ENCODE assay signal across 21 cellular contexts in genomic region chr6:80259113-80259512, GRCh38.
DNase-seq lines count a peak whose midpoint lies in the region; ATAC-seq and TF ChIP-seq lines count a peak whose summit lies in the region.
"Had no signal": no experiment of that assay in that cellular context is flagged by ENCODE, and none has a peak within 500 bp of the region (broad histone marks: within the 10 kb centered on the region; RNA-seq: fewer than 3 reads in every experiment).

No MANE protein-coding gene starts in this region.

- H2BK15ac ChIP-seq in IMR-90 (ENCODE audit: low read depth, low read length) (no peak overlapping the region), neuronal stem cell (ENCODE audit: low read length) (no peak overlapping the region)

- TF ChIP-seq POLR2A in IMR-90 (IDR thresholded peaks at IDR 0.05; ENCODE audit: low read depth, low read length) (no peak), gastrocnemius medialis (IDR thresholded peaks at IDR 0.05) (no peak)

- POLR2A ChIA-PET in IMR-90 (lab: Charles Lee; ENCODE audit: unreplicated experiment), result no interaction called here

- no peak for ATAC-seq in IMR-90 (ENCODE audit: low read depth)
- peak; percentile 80 to 84 for ATAC-seq in gastrocnemius medialis
- ATAC-seq: GM12878, GM23338 had no signal

- CTCF ChIA-PET in IMR-90 (lab: Yijun Ruan, JAX), result interaction anchor here (0.7 kb wide), 1 partner anchor 14 kb away, joined by 6 read pairs; no protein-coding TSS in a partner anchor

- H2BK5ac ChIP-seq in IMR-90 (ENCODE audit: low read depth, low read length, poor library complexity, severe bottlenecking), result no peak overlapping the region
- no peak overlapping the region for H2BK5ac ChIP-seq in neuronal stem cell (ENCODE audit: low read length)

- H2BK120ac ChIP-seq in IMR-90 (ENCODE audit: low read depth, low read length) (no peak overlapping the region), neuronal stem cell (ENCODE audit: low read depth, low read length) (no peak overlapping the region)

- in situ Hi-C loops in IMR-90 (cut with MboI; ENCODE audit: low sequenced_read_pairs) (no loop called here), gastrocnemius medialis (cut with MboI; ENCODE audit: low sequenced_read_pairs in 4 of 4) (no loop called here)

- no peak overlapping the region for H4K8ac ChIP-seq in IMR-90 (ENCODE audit: low read depth in 2 of 2, low read length in 2 of 2)
- H4K8ac ChIP-seq in neuronal stem cell (ENCODE audit: low read depth, low read length), result no peak overlapping the region

- no peak overlapping the region for H2BK12ac ChIP-seq in neuronal stem cell (ENCODE audit: low read length)

- no TSS peak for BruUV-seq in IMR-90 (replicated peaks; lab: Mats Ljungman, UMichigan)

- TF ChIP-seq CTCF in IMR-90 (conservative IDR thresholded peaks at IDR 0.05; ENCODE audit: low read depth, low read length), result no peak
- no peak for TF ChIP-seq CTCF in gastrocnemius medialis (IDR thresholded peaks at IDR 0.05 in 4 of 5, conservative IDR thresholded peaks at IDR 0.05 in 1 of 5)

- DNase-seq in IMR-90, result no peak
- peak; percentile 42 for DNase-seq in fibroblast of peridontal ligament (ENCODE audit: extremely low read depth)
- no peak for DNase-seq in neuronal stem cell (ENCODE audit: low spot score)
- peak; percentile 10 to 15 for DNase-seq in gastrocnemius medialis
- no peak for DNase-seq in head of caudate nucleus
- no peak for DNase-seq in NCI-H1694 (lab: John Stamatoyannopoulos, UW)
- DNase-seq in AG08396 (ENCODE audit: low spot score), result no peak
- DNase-seq: AML-193; BE2C; CD4-positive, alpha-beta T cell; CD8-positive, alpha-beta memory T cell; DMS 273 treated with DMSO at 0.1 percent for 48 hours; DMS79; EL; GDM1; HFFc6 had no signal

- H3K56ac ChIP-seq in IMR-90 (ENCODE audit: extremely low read depth, insufficient read depth, low read length), result no peak overlapping the region

- no peaks in the 10 kb centered on the region for H3K9me1 ChIP-seq in IMR-90 (ENCODE audit: insufficient read depth, low read length)

- no peak for TF ChIP-seq RAD21 in IMR-90 (IDR thresholded peaks at IDR 0.05; ENCODE audit: low read length)

- H4K20me1 ChIP-seq in IMR-90 (ENCODE audit: insufficient read depth, low read length), result no peaks in the 10 kb centered on the region
- H4K20me1 ChIP-seq: BLaER1 treated with 17β-estradiol and CSF1 and Interleukin-3, amounts not matched to agents 10 nM and 100 nM had no signal

- no peaks in the 10 kb centered on the region for H3K36me3 ChIP-seq in IMR-90 (ENCODE audit: control insufficient read depth, insufficient read depth, low read length)
- H3K36me3 ChIP-seq in neuronal stem cell (replicated peaks in 1 of 2; ENCODE audit: control insufficient read depth in 2 of 2, insufficient read depth in 2 of 2, low read length in 2 of 2), result peaks cover 0 to 2% of the 10 kb centered on the region in 2 donors
- H3K36me3 ChIP-seq in gastrocnemius medialis, result no peaks in the 10 kb centered on the region
- H3K36me3 ChIP-seq: BE2C; BLaER1 treated with 17β-estradiol and CSF1 and Interleukin-3, amounts not matched to agents 10 nM and 100 nM; HAP-1 had no signal

- H4K5ac ChIP-seq in IMR-90 (ENCODE audit: low read depth, low read length), result no peak overlapping the region

- H3K23ac ChIP-seq in IMR-90 (ENCODE audit: low read depth, low read length), result no peak overlapping the region
- no peak overlapping the region for H3K23ac ChIP-seq in neuronal stem cell (ENCODE audit: low read depth, low read length, poor library complexity)

- H4K91ac ChIP-seq in IMR-90 (ENCODE audit: insufficient read depth, low read depth, low read length) (no peak overlapping the region), neuronal stem cell (ENCODE audit: low read depth, low read length, poor library complexity) (no peak overlapping the region)

- no peak overlapping the region for H2AK9ac ChIP-seq in IMR-90 (replicated peaks; ENCODE audit: low read depth, low read length, poor library complexity)

- H3K9ac ChIP-seq in IMR-90 (ENCODE audit: low read depth, low read length), result no peak overlapping the region
- no peak overlapping the region for H3K9ac ChIP-seq in neuronal stem cell (ENCODE audit: low read depth, low read length, poor library complexity)
- H3K9ac ChIP-seq: BLaER1 treated with 17β-estradiol and CSF1 and Interleukin-3, amounts not matched to agents 10 nM and 100 nM had no signal

- no CpG with 5 or more reads among the region's 4 CpGs for WGBS in IMR-90 (ENCODE audit: extremely low coverage in 2 of 2, insufficient read length in 1 of 2), 2 experiments
- WGBS in neuronal stem cell (ENCODE audit: extremely low coverage in 2 of 2, insufficient read length in 2 of 2, insufficient replicate concordance in 1 of 2), 2 donors, result no CpG with 5 or more reads among the region's 4 CpGs

- H3K4me2 ChIP-seq in IMR-90 (ENCODE audit: low read depth, low read length) (no peak overlapping the region), neuronal stem cell (ENCODE audit: insufficient read depth, low read length, poor library complexity, severe bottlenecking) (no peak overlapping the region)
- H3K4me2 ChIP-seq: BLaER1 treated with 17β-estradiol and CSF1 and Interleukin-3, amounts not matched to agents 10 nM and 100 nM; GM23338 had no signal

- H2AK5ac ChIP-seq in IMR-90 (ENCODE audit: low read depth, low read length), result no peak overlapping the region
- H2AK5ac ChIP-seq in neuronal stem cell (ENCODE audit: low read depth, low read length), result no peak overlapping the region

- H3K4ac ChIP-seq in IMR-90 (ENCODE audit: low read depth, low read length), result no peak overlapping the region
- H3K4ac ChIP-seq in neuronal stem cell (ENCODE audit: low read length), result peak overlapping the region; percentile 17

- no peak overlapping the region for H3K4me3 ChIP-seq in IMR-90 (ENCODE audit: insufficient read depth, low read depth, low read length)
- no peak overlapping the region for H3K4me3 ChIP-seq in neuronal stem cell (ENCODE audit: low read length in 2 of 2)
- no peak overlapping the region for H3K4me3 ChIP-seq in gastrocnemius medialis
- H3K4me3 ChIP-seq: BLaER1 treated with 17β-estradiol and CSF1 and Interleukin-3, amounts not matched to agents 10 nM and 100 nM; GM12878; GM23338; HAP-1 had no signal

- no peaks in the 10 kb centered on the region for H3K4me1 ChIP-seq in IMR-90 (ENCODE audit: control insufficient read depth, insufficient read depth, low read length)
- peaks cover 0 to 2% of the 10 kb centered on the region in 2 donors for H3K4me1 ChIP-seq in neuronal stem cell (ENCODE audit: control insufficient read depth in 2 of 2, insufficient read depth in 1 of 2, low read depth in 1 of 2, low read length in 2 of 2)
- H3K4me1 ChIP-seq in gastrocnemius medialis, result peaks cover 10 to 12% of the 10 kb centered on the region in 2 donors
- H3K4me1 ChIP-seq: BE2C; BLaER1 treated with 17β-estradiol and CSF1 and Interleukin-3, amounts not matched to agents 10 nM and 100 nM; HAP-1 had no signal

- no peak overlapping the region for H2BK20ac ChIP-seq in IMR-90 (ENCODE audit: low read depth, low read length)

- intact Hi-C loops in IMR-90 (cut with micrococcal nuclease), result no loop called here
- intact Hi-C loops in gastrocnemius medialis (cut with DNase I; ENCODE audit: low total_unique reads), result no loop called here
- intact Hi-C loops in head of caudate nucleus (cut with DNase I), result no loop called here

- H3K27ac ChIP-seq in IMR-90 (ENCODE audit: insufficient read depth, low read length), result no peak overlapping the region
- H3K27ac ChIP-seq in neuronal stem cell (replicated peaks; ENCODE audit: low read length), result no peak overlapping the region
- H3K27ac ChIP-seq in gastrocnemius medialis, result no peak overlapping the region
- H3K27ac ChIP-seq: 22Rv1; BLaER1 treated with 17β-estradiol and CSF1 and Interleukin-3, amounts not matched to agents 10 nM and 100 nM had no signal

- no peaks in the 10 kb centered on the region for H3K9me3 ChIP-seq in IMR-90 (ENCODE audit: control insufficient read depth, insufficient read depth, low read length)
- no peaks in the 10 kb centered on the region for H3K9me3 ChIP-seq in neuronal stem cell (replicated peaks in 1 of 2; ENCODE audit: control insufficient read depth in 2 of 2, insufficient read depth in 1 of 2, low read depth in 1 of 2, low read length in 2 of 2)
- H3K9me3 ChIP-seq in gastrocnemius medialis, result no peaks in the 10 kb centered on the region
- H3K9me3 ChIP-seq: BE2C; BLaER1 treated with 17β-estradiol and CSF1 and Interleukin-3, amounts not matched to agents 10 nM and 100 nM; HAP-1 had no signal

- H2AFZ ChIP-seq in IMR-90 (replicated peaks; ENCODE audit: low read length, poor library complexity), result peak overlapping the region; percentile 36
- no peak overlapping the region for H2AFZ ChIP-seq in neuronal stem cell (ENCODE audit: low read length)
- H2AFZ ChIP-seq: GM23338 had no signal

- no peaks in the 10 kb centered on the region for H3K27me3 ChIP-seq in IMR-90 (ENCODE audit: control insufficient read depth, insufficient read depth, low read length)
- H3K27me3 ChIP-seq in neuronal stem cell (ENCODE audit: control insufficient read depth in 3 of 3, insufficient read depth in 3 of 3, low read depth in 1 of 3, low read length in 3 of 3), result no peaks in the 10 kb centered on the region
- H3K27me3 ChIP-seq in gastrocnemius medialis, result no peaks in the 10 kb centered on the region
- H3K27me3 ChIP-seq: BE2C; BLaER1 treated with 17β-estradiol and CSF1 and Interleukin-3, amounts not matched to agents 10 nM and 100 nM had no signal

- H3K18ac ChIP-seq in IMR-90 (ENCODE audit: low read depth, low read length) (no peak overlapping the region), neuronal stem cell (ENCODE audit: low read length) (no peak overlapping the region)

- dilution Hi-C loops in IMR-90 (cut with HindIII; ENCODE audit: low sequenced_read_pairs, unreplicated experiment), result no loop called here

- H3K79me1 ChIP-seq in IMR-90 (ENCODE audit: low read depth in 1 of 2, low read length in 2 of 2) (no peaks in the 10 kb centered on the region), neuronal stem cell (ENCODE audit: low read depth, low read length) (no peaks in the 10 kb centered on the region)

- no peak overlapping the region for H3K14ac ChIP-seq in IMR-90 (replicated peaks; ENCODE audit: low read depth, low read length)
- H3K14ac ChIP-seq in neuronal stem cell (ENCODE audit: low read length), result no peak overlapping the region

TF ChIP-seq in IMR-90, 13 proteins besides CTCF, POLR2A, EP300 and RAD21 (continues in another document):
- TF ChIP-seq RCOR1 (IDR thresholded peaks at IDR 0.05; ENCODE audit: insufficient replicate concordance, low read length) (no peak), SMC3 (IDR thresholded peaks at IDR 0.05; ENCODE audit: low read depth, low read length) (no peak), RFX5 (IDR thresholded peaks at IDR 0.05; ENCODE audit: low read depth, low read length) (no peak), CEBPB (IDR thresholded peaks at IDR 0.05; ENCODE audit: low read depth, low read length) (no peak), FOS (IDR thresholded peaks at IDR 0.05; ENCODE audit: low read depth, low read length) (no peak)

Comparison
In these comparisons a context has a peak if more than half of its experiments do, and no peak if none do; other contexts are left out.
1. DNase-seq: peak in fibroblast of peridontal ligament (single experiment) and gastrocnemius medialis (2 of 2); none in IMR-90 (single experiment), neuronal stem cell (single experiment), head of caudate nucleus (0 of 42), NCI-H1694 (single experiment) and AG08396 (single experiment).